17 cellular contexts compared by ENCODE assay signal in genomic region chr22:27795053-27795452, GRCh38. TPM values are rescaled to one million over a fixed set of nuclear protein-coding genes. Genes with fewer than 3 reads are reported as not detected.
DNase-seq lines count a peak whose midpoint lies in the region; ATAC-seq, FAIRE-seq and TF ChIP-seq lines count a peak whose summit lies in the region.
"Had no signal": no experiment of that assay in that cellular context is flagged by ENCODE, and none has a peak within 500 bp of the region (broad histone marks: within the 10 kb centered on the region; RNA-seq: fewer than 3 reads in every experiment).

No MANE protein-coding gene starts in this region.

- POLR2A ChIA-PET in HepG2 (lab: Yijun Ruan, JAX) = no interaction called here

- peak; percentile 83 for DNase-seq in GM23338 (ENCODE audit: low spot score)
- DNase-seq in brain microvascular endothelial cell = no peak
- DNase-seq in psoas muscle = no peak
- DNase-seq in H4 (ENCODE audit: low spot score) = no peak
- DNase-seq in HepG2 (ENCODE audit: low spot score) = no peak
- DNase-seq in activated gamma-delta T cell treated with Interleukin-2 at 50 U/mL for 16 hours = no peak
- no peak for DNase-seq in NCI-H2227 treated with DMSO at 0.1 percent for 48 hours (lab: John Stamatoyannopoulos, UW)
- DNase-seq: activated CD4-positive, alpha-beta T cell treated with anti-CD3 and anti-CD28 coated beads, Interleukin-2, amount 50 U/mL, for 4 hours; activated effector memory CD4-positive, alpha-beta T cell treated with anti-CD3 and anti-CD28 coated beads, Interleukin-2, amount 50 U/mL, for 16 hours; DMS79; Karpas-422; naive thymus-derived CD8-positive, alpha-beta T cell; NCI-H2029 treated with DMSO at 0.1 percent for 48 hours; stimulated activated CD4-positive, alpha-beta T cell treated with anti-CD3 and anti-CD28 coated beads, Interleukin-15, amount 100 ng/mL, for 24 hours; T-cell had no signal

- H4K20me1 ChIP-seq in GM23338 (replicated peaks; ENCODE audit: insufficient read depth) (peaks cover 19% of the 10 kb centered on the region; the same call in 1 of the 2 replicates), HepG2 (ENCODE audit: insufficient read depth, low read length) (no peaks in the 10 kb centered on the region)

- BruUV-seq in HepG2 (replicated peaks; lab: Mats Ljungman, UMichigan) = no TSS peak

- no peaks in the 10 kb centered on the region for H3K36me3 Mint-ChIP-seq in GM23338 (ENCODE audit: low read depth)
- H3K36me3 Mint-ChIP-seq: naive thymus-derived CD8-positive, alpha-beta T cell; T-cell had no signal

- H3K36me3 ChIP-seq in GM23338 (ENCODE audit: insufficient read depth) (no peaks in the 10 kb centered on the region), brain microvascular endothelial cell (replicated peaks) (peaks cover 12% of the 10 kb centered on the region), psoas muscle (ENCODE audit: insufficient read depth in 1 of 2, low read depth in 1 of 2) (no peaks in the 10 kb centered on the region), HepG2 (replicated peaks in 1 of 2; ENCODE audit: control insufficient read depth in 1 of 2, insufficient read depth in 2 of 2, low read length in 2 of 2) (no peaks in the 10 kb centered on the region)

- no peak for FAIRE-seq in HepG2 (lab: Jason Lieb, UNC)

- intact Hi-C loops in psoas muscle (cut with DNase I) (loop anchor here (5.0 kb wide), 2 partner anchors 78 to 158 kb away; no protein-coding TSS in a partner anchor), HepG2 (cut with micrococcal nuclease; ENCODE audit: unreplicated experiment) (no loop called here)

- CTCF ChIA-PET in HepG2 (lab: Yijun Ruan, JAX; ENCODE audit: low intra/inter-chr PET ratio, low total read pairs) = no interaction called here

- no peak overlapping the region for H3K9ac ChIP-seq in HepG2 (ENCODE audit: insufficient read depth, low read depth, low read length)

- 57 to 90% (median 62%) methylated on average over 14 of the region's 14 CpGs for WGBS in psoas muscle, 3 donors
- 63% methylated on average over 14 of the region's 14 CpGs for WGBS in HepG2 (ENCODE audit: low lambda C conversion rate)

- H2AFZ ChIP-seq in GM23338 (no peak overlapping the region), HepG2 (ENCODE audit: low read length) (no peak overlapping the region)

- in situ Hi-C loops in brain microvascular endothelial cell (cut with HindIII; ENCODE audit: low pct_ligation_motif_present, low sequenced_read_pairs) (no loop called here), HepG2 (cut with HindIII; ENCODE audit: extremely low pct_ligation_motif_present, low pct_unique_long_range_greater_than_20kb) (no loop called here)

- H3K4me2 ChIP-seq in GM23338 (peak overlapping the region; percentile 93), HepG2 (ENCODE audit: low read depth, low read length) (no peak overlapping the region)

- no peak for TF ChIP-seq RAD21 in HepG2 (CRISPR knock-in tag; IDR thresholded peaks at IDR 0.05)

- H3K9me3 ChIP-seq in psoas muscle (no peaks in the 10 kb centered on the region), HepG2 (ENCODE audit: low read length) (no peaks in the 10 kb centered on the region)

- peaks cover 3% of the 10 kb centered on the region; the same call in 1 of the 3 replicates for H3K9me3 Mint-ChIP-seq in GM23338
- H3K9me3 Mint-ChIP-seq: naive thymus-derived CD8-positive, alpha-beta T cell; T-cell had no signal

- H3K27ac Mint-ChIP-seq in GM23338 = no peak overlapping the region
- H3K27ac Mint-ChIP-seq: B cell; naive thymus-derived CD8-positive, alpha-beta T cell; T-cell had no signal

- peaks cover 66% of the 10 kb centered on the region for H3K4me1 Mint-ChIP-seq in GM23338
- H3K4me1 Mint-ChIP-seq: B cell; naive thymus-derived CD8-positive, alpha-beta T cell had no signal

- H3K27me3 ChIP-seq in GM23338 (ENCODE audit: insufficient read depth) (peaks cover 99% of the 10 kb centered on the region), brain microvascular endothelial cell (replicated peaks) (peaks cover 4% of the 10 kb centered on the region), psoas muscle (ENCODE audit: insufficient read depth in 3 of 3, low read length in 2 of 3) (no peaks in the 10 kb centered on the region), HepG2 (ENCODE audit: control insufficient read depth in 1 of 2, insufficient read depth in 2 of 2, low read length in 2 of 2) (peaks cover 6 to 36% of the 10 kb centered on the region in 2 experiments; a peak in 4 of 5 replicates)

- no peaks in the 10 kb centered on the region for H3K79me2 ChIP-seq in GM23338 (replicated peaks; ENCODE audit: insufficient read depth)
- no peaks in the 10 kb centered on the region for H3K79me2 ChIP-seq in HepG2 (ENCODE audit: insufficient read depth, low read length)

- peaks cover 74% of the 10 kb centered on the region for H3K27me3 Mint-ChIP-seq in GM23338 (ENCODE audit: insufficient read depth, low read depth, poor library complexity)

- TF ChIP-seq EP300 in HepG2 (IDR thresholded peaks at IDR 0.05; ENCODE audit: low read depth in 2 of 2, low read length in 2 of 2) (no peak), HepG2 (CRISPR knock-in tag; IDR thresholded peaks at IDR 0.05; ENCODE audit: borderline replicate concordance) (no peak)

- H3K4me3 ChIP-seq in GM23338 = peak overlapping the region; percentile 72
- H3K4me3 ChIP-seq in brain microvascular endothelial cell (ENCODE audit: low read depth, low read length) = peak overlapping the region; percentile 42
- H3K4me3 ChIP-seq in iPS-11a (ENCODE audit: low read depth, low read length) = peak overlapping the region; percentile 1
- peak overlapping the region; percentile 95 for H3K4me3 ChIP-seq in psoas muscle
- no peak overlapping the region for H3K4me3 ChIP-seq in HepG2 (replicated peaks in 1 of 3; ENCODE audit: insufficient read depth in 1 of 3, low read depth in 2 of 3, low read length in 3 of 3)

- peak overlapping the region; percentile 63 for H3K4me3 Mint-ChIP-seq in GM23338
- H3K4me3 Mint-ChIP-seq: B cell, T-cell had no signal

- ATAC-seq in GM23338 = peak; percentile 11
- no peak for ATAC-seq in psoas muscle
- no peak for ATAC-seq in HepG2
- ATAC-seq: naive thymus-derived CD8-positive, alpha-beta T cell; T-cell had no signal

- H3K4me1 ChIP-seq in GM23338 (ENCODE audit: insufficient read depth) (peaks cover 66% of the 10 kb centered on the region), psoas muscle (peaks cover 68% of the 10 kb centered on the region), HepG2 (ENCODE audit: insufficient read depth, low read length) (no peaks in the 10 kb centered on the region)

- TF ChIP-seq POLR2A in HepG2 (IDR thresholded peaks at IDR 0.05; ENCODE audit: insufficient read depth in 1 of 2, low read depth in 2 of 2, low read length in 2 of 2) = no peak

- H3K27ac ChIP-seq in GM23338 (ENCODE audit: low read depth) (no peak overlapping the region), brain microvascular endothelial cell (no peak overlapping the region), psoas muscle (peak overlapping the region; percentile 94), HepG2 (ENCODE audit: extremely low read length, insufficient read depth, low read length) (no peak overlapping the region)

- peaks cover 11% of the 10 kb centered on the region; the same call in 1 of the 2 replicates for H3F3A ChIP-seq in GM23338 (replicated peaks; ENCODE audit: low read depth)

- H3K9me2 ChIP-seq in GM23338 (ENCODE audit: insufficient read depth) = no peaks in the 10 kb centered on the region

- TF ChIP-seq CTCF in GM23338 (conservative IDR thresholded peaks at IDR 0.05; ENCODE audit: low read depth in 2 of 2) = no peak
- no peak for TF ChIP-seq CTCF in brain microvascular endothelial cell (IDR thresholded peaks at IDR 0.05; ENCODE audit: low read depth, low read length, missing control alignments)
- no peak for TF ChIP-seq CTCF in psoas muscle (IDR thresholded peaks at IDR 0.05)
- no peak for TF ChIP-seq CTCF in HepG2 (CRISPR knock-in tag; IDR thresholded peaks at IDR 0.05)

TF ChIP-seq in GM23338, 12 proteins besides CTCF, POLR2A, EP300 and RAD21:
- no peak for TF ChIP-seq ZNF331 (CRISPR knock-in tag; IDR thresholded peaks at IDR 0.05; ENCODE audit: low read depth)
- TF ChIP-seq EZH2 (IDR thresholded peaks at IDR 0.05; ENCODE audit: low read depth, unreplicated experiment) = peak; percentile 53

TF ChIP-seq in HepG2, 621 proteins besides CTCF, POLR2A, EP300 and RAD21 (continues in another document):
- no peak for TF ChIP-seq ZNF430 (CRISPR knock-in tag; IDR thresholded peaks at IDR 0.05)
- no peak for TF ChIP-seq CENPX (CRISPR knock-in tag; IDR thresholded peaks at IDR 0.05)
- TF ChIP-seq GTF3A (CRISPR knock-in tag; conservative IDR thresholded peaks at IDR 0.05) = no peak
- TF ChIP-seq HOXA5 (CRISPR knock-in tag; IDR thresholded peaks at IDR 0.05) = no peak
- no peak for TF ChIP-seq SRSF4 (IDR thresholded peaks at IDR 0.05; ENCODE audit: low read depth, low read length, poor library complexity, severe bottlenecking)

RNA-seq across cellular contexts. Expression of gene MN1, which starts 6.5 kb away (rescaled TPM):
- 6.8 and 7.2 TPM in 2 replicates for total RNA-seq in GM23338 (2014; rRNA removed; shearing (Covaris generic))
- polyA plus RNA-seq in GM23338 (2016; fragmentation: Nextera tagmentation; extraction: Ambion mirVana) (1.0 and 1.5 TPM in 2 replicates), psoas muscle (10 to 100 TPM in 2 of 3 donors, 1 to 10 TPM in 1; 4.3 to 17.6 (median 14.8) TPM), HepG2 (2011; rRNA removed) (0.01 and 0.09 TPM in 2 replicates)
- total RNA-seq in psoas muscle (10 to 100 TPM in 3 of 4 donors, 1 to 10 TPM in 1; 7.3 to 39.3 (median 21.3) TPM), HepG2 (2016; rRNA removed; fragmentation: Illumina TruSeq; extraction: Trizol) (not detected in 2 replicates)
- total RNA-seq in H4 (2014; rRNA removed; shearing (Covaris generic)) = 0.68 and 0.79 TPM in 2 replicates
- total RNA-seq in HepG2 (2016; cell fraction: cytosol; rRNA removed; fragmentation: Illumina TruSeq; extraction: Trizol; ENCODE audit: low read depth) = not detected in 2 replicates
- 0.02 TPM in 1 of 2 replicates, not detected in the other for total RNA-seq in HepG2 (2016; cell fraction: insoluble cytoplasmic fraction; rRNA removed; fragmentation: Illumina TruSeq; extraction: Trizol)
- total RNA-seq in HepG2 (2016; cell fraction: membrane; rRNA removed; fragmentation: Illumina TruSeq; extraction: Trizol) = not detected in 2 replicates
- not detected in 2 replicates for total RNA-seq in HepG2 (2016; cell fraction: nucleus; rRNA removed; fragmentation: Illumina TruSeq; extraction: Trizol)
- 0.01 and 0.03 TPM in 2 replicates for polyA plus RNA-seq in HepG2 (2011; cell fraction: cytosol; rRNA removed)
- 0.03 and 0.05 TPM in 2 replicates for polyA plus RNA-seq in HepG2 (2011; cell fraction: nucleus; rRNA removed)
- polyA plus RNA-seq in HepG2 (2012) = 0.03 and 0.04 TPM in 2 replicates
- not detected in 2 replicates for polyA plus RNA-seq in HepG2 (2016; cell fraction: cytosol; fragmentation: Illumina TruSeq; extraction: Trizol; ENCODE audit: low read depth)
- not detected in 2 replicates for polyA plus RNA-seq in HepG2 (2016; cell fraction: insoluble cytoplasmic fraction; fragmentation: Illumina TruSeq; extraction: Trizol; ENCODE audit: low read depth)
- polyA plus RNA-seq in HepG2 (2016; cell fraction: membrane; fragmentation: Illumina TruSeq; extraction: Trizol; ENCODE audit: low read depth) = not detected in 2 replicates
- 0.11 TPM in 1 of 2 replicates, not detected in the other for polyA plus RNA-seq in HepG2 (2016; cell fraction: nucleus; fragmentation: Illumina TruSeq; extraction: Trizol; ENCODE audit: insufficient read depth, low read depth)
- polyA minus RNA-seq in HepG2 (2011; rRNA and poly(A)+ RNA removed; ENCODE audit: low replicate concordance) = 0.44 and 10.0 TPM in 2 replicates
- polyA minus RNA-seq in HepG2 (2011; cell fraction: cytosol; rRNA and poly(A)+ RNA removed) = not detected in 2 replicates
- under 0.01 and 0.13 TPM in 2 replicates for polyA minus RNA-seq in HepG2 (2011; cell fraction: nucleus; rRNA and poly(A)+ RNA removed)

Comparison
In these comparisons a context has a peak if more than half of its experiments do, and no peak if none do; other contexts are left out.
1. H3K4me3 ChIP-seq: peak in GM23338 (single experiment), brain microvascular endothelial cell (single experiment), iPS-11a (single experiment) and psoas muscle (single experiment); none in HepG2 (0 of 3).